In the genomic region with DNA sequence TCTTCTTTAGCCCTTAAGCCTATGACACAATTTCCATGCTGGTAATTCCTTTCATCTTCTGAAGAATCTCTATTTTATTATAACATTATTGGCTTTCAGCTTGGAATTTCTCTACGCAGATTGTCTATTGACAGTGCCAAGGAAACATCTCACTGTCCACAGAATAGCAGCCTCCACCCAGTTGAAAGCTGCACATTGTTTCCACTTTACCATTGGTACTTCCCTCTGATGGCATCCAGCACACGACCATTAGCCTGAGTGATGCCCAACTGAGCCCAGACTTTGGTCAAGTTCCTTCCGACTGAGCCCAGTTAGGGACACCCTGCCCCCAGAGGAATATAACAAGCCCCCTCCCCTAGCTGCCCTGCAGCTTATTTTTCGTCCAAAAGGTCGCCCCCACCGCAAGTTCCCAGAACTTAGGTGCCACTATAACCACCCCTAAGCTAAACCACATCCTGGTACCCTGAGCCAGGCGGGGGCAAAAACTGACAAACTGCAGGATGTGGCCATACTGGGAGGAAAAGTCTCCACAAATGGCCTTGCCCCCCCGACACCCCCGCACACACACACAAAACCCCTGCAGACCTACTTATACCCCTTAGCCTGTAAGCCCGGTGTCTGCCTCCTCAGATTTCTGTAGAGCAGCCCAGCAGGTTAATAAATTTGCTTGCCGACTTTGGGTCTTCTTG, we compare ENCODE assay signal across 13 cellular contexts. TPM values are rescaled to one million over a fixed set of nuclear protein-coding genes. Genes with fewer than 3 reads are reported as not detected.
DNase-seq lines count a peak whose midpoint lies in the region; ATAC-seq and TF ChIP-seq lines count a peak whose summit lies in the region.
"Had no signal": no experiment of that assay in that cellular context is flagged by ENCODE, and none has a peak within 500 bp of the region (broad histone marks: within the 10 kb centered on the region; RNA-seq: fewer than 3 reads in every experiment).

No MANE protein-coding gene starts in this region.

- no peaks in the 10 kb centered on the region for H3K36me3 ChIP-seq in lung (ENCODE audit: control insufficient read depth in 2 of 2, insufficient read depth in 2 of 2, low read length in 2 of 2)
- H3K36me3 ChIP-seq: SJCRH30, tibial artery had no signal

- TF ChIP-seq CTCF in lung (IDR thresholded peaks at IDR 0.05; ENCODE audit: control extremely low read depth, extremely low read depth) (no peak), omental fat pad (IDR thresholded peaks at IDR 0.05) (no peak)

- WGBS in lung, 2 donors, result 28 to 62% methylated on average over 11 of the region's 11 CpGs

- H3K4me1 ChIP-seq in lung (ENCODE audit: control insufficient read depth in 2 of 2, insufficient read depth in 2 of 2, low read length in 2 of 2), result peaks cover 0 to 14% of the 10 kb centered on the region in 2 donors
- H3K4me1 ChIP-seq: SJCRH30 had no signal

- H3K9me3 Mint-ChIP-seq in activated T-cell treated with anti-CD3 and anti-CD28 coated beads, Interleukin-2, amount 50 U/mL, for 4 hours, result peaks cover 13% of the 10 kb centered on the region

- peak overlapping the region; percentile 22 for H3K4me3 Mint-ChIP-seq in activated T-cell treated with anti-CD3 and anti-CD28 coated beads, Interleukin-2, amount 50 U/mL, for 4 hours

- H3K4me1 Mint-ChIP-seq in activated T-cell treated with anti-CD3 and anti-CD28 coated beads, Interleukin-2, amount 50 U/mL, for 4 hours (ENCODE audit: low read depth), result peaks cover 65% of the 10 kb centered on the region

- H3K4me3 ChIP-seq in lung, result no peak overlapping the region
- H3K4me3 ChIP-seq: SJCRH30, tibial artery had no signal

- no peaks in the 10 kb centered on the region for H3K27me3 Mint-ChIP-seq in activated T-cell treated with anti-CD3 and anti-CD28 coated beads, Interleukin-2, amount 50 U/mL, for 4 hours (ENCODE audit: low read depth)

- H3K9me3 ChIP-seq in lung (ENCODE audit: control insufficient read depth in 2 of 2, insufficient read depth in 1 of 2, low read length in 1 of 2), result no peaks in the 10 kb centered on the region
- H3K9me3 ChIP-seq: SJCRH30, tibial artery had no signal

- no peaks in the 10 kb centered on the region for H3K27me3 ChIP-seq in lung (ENCODE audit: control insufficient read depth, insufficient read depth)
- H3K27me3 ChIP-seq: SJCRH30, tibial artery had no signal

- peak; percentile 44 to 49 for ATAC-seq in activated T-cell treated with anti-CD3 and anti-CD28 coated beads, Interleukin-2, amount 50 U/mL, for 4 hours
- ATAC-seq in lung (ENCODE audit: insufficient read depth, low FRiP score) (peak; percentile 29), omental fat pad (ENCODE audit: low FRiP score) (no peak), HG03565 (IDR thresholded peaks at IDR 0.05; ENCODE audit: unreplicated experiment) (no peak)

- peak; percentile 31 for DNase-seq in stimulated activated CD4-positive, alpha-beta T cell treated with anti-CD3 and anti-CD28 coated beads, Interleukin-4, amount 100 ng/mL, for 24 hours
- no peak for DNase-seq in stimulated activated CD4-positive, alpha-beta T cell treated with anti-CD3 and anti-CD28 coated beads, Interleukin-12 subunit alpha, Interleukin-12 subunit beta, amount 100 ng/mL, for 4 hours
- peak; percentile 31 for DNase-seq in activated T-cell treated with anti-CD3 and anti-CD28 coated beads, Interleukin-2, amount 50 U/mL, for 4 hours
- no peak for DNase-seq in lung (ENCODE audit: low spot score)
- DNase-seq in SIG-M5 (lab: John Stamatoyannopoulos, UW), result no peak
- DNase-seq in omental fat pad (ENCODE audit: low spot score), result no peak
- DNase-seq in NCI-H128 (lab: John Stamatoyannopoulos, UW; ENCODE audit: unreplicated experiment), result no peak
- DNase-seq: EL, NCI-H1048, NCI-H524, SJCRH30, tibial artery had no signal

- peak overlapping the region in 1 of 2 donors; percentile 28 for H3K27ac ChIP-seq in lung (ENCODE audit: low read depth in 1 of 2, low read length in 1 of 2)
- H3K27ac ChIP-seq: SJCRH30 had no signal

- peaks cover 66% of the 10 kb centered on the region for H3K36me3 Mint-ChIP-seq in activated T-cell treated with anti-CD3 and anti-CD28 coated beads, Interleukin-2, amount 50 U/mL, for 4 hours (ENCODE audit: insufficient read depth)

RNA-seq across cellular contexts. Expression of gene GBP5, which starts 13.2 kb away (rescaled TPM):
- 100 to 1,000 TPM in 2 of 3 donors, 10 to 100 TPM in 1; 63.4 to 177 (median 147) TPM for total RNA-seq in activated T-cell treated with anti-CD3 and anti-CD28 coated beads, Interleukin-2, amount 50 U/mL, for 4 hours
- 1 to 10 TPM; 2.9 to 7.1 TPM for total RNA-seq in lung
- 10 to 100 TPM in 1 of 2 donors, 1 to 10 TPM in 1; 1.7 to 35.7 TPM for polyA plus RNA-seq in lung
- total RNA-seq in omental fat pad, result 1 to 10 TPM; 2.4 to 9.1 (median 6.6) TPM

Comparison
In these comparisons a context has a peak if more than half of its experiments do, and no peak if none do; other contexts are left out.
1. DNase-seq: peak in stimulated activated CD4-positive, alpha-beta T cell treated with anti-CD3 and anti-CD28 coated beads, Interleukin-4, amount 100 ng/mL, for 24 hours (single experiment) and activated T-cell treated with anti-CD3 and anti-CD28 coated beads, Interleukin-2, amount 50 U/mL, for 4 hours (single experiment); none in stimulated activated CD4-positive, alpha-beta T cell treated with anti-CD3 and anti-CD28 coated beads, Interleukin-12 subunit alpha, Interleukin-12 subunit beta, amount 100 ng/mL, for 4 hours (single experiment), lung (single experiment), SIG-M5 (single experiment), omental fat pad (single experiment) and NCI-H128 (single experiment).
2. ATAC-seq: peak in activated T-cell treated with anti-CD3 and anti-CD28 coated beads, Interleukin-2, amount 50 U/mL, for 4 hours (2 of 2) and lung (single experiment); none in omental fat pad (single experiment) and HG03565 (single experiment).
3. RNA of gene GBP5, which starts 13.2 kb away (total RNA-seq): 63.4 to 177 TPM in activated T-cell treated with anti-CD3 and anti-CD28 coated beads, Interleukin-2, amount 50 U/mL, for 4 hours; 2.4 to 9.1 TPM in omental fat pad and 2.9 to 7.1 TPM in lung; every median in the first group is over 4 times any median in the second.